ENCODE assay signal across 27 cellular contexts in genomic region chr5:151688406-151688805, GRCh38. TPM values are rescaled to one million over a fixed set of nuclear protein-coding genes. Genes with fewer than 3 reads are reported as not detected.
DNase-seq lines count a peak whose midpoint lies in the region; ATAC-seq and TF ChIP-seq lines count a peak whose summit lies in the region.
"Had no signal": no experiment of that assay in that cellular context is flagged by ENCODE, and none has a peak within 500 bp of the region (broad histone marks: within the 10 kb centered on the region; RNA-seq: fewer than 3 reads in every experiment).

No MANE protein-coding gene starts in this region.

- no peaks in the 10 kb centered on the region for H3K27me3 Mint-ChIP-seq in endodermal cell (ENCODE audit: insufficient read depth)

- no peak overlapping the region for H3K14ac ChIP-seq in trophoblast cell (ENCODE audit: low read length)

- DNase-seq in adrenal gland (peak in 2 of 7 donors; percentile 12 to 41), endodermal cell (peak; percentile 22), trophoblast cell (no peak), upper lobe of left lung (no peak), GDM1 (lab: John Stamatoyannopoulos, UW) (no peak)
- DNase-seq: activated CD4-positive, alpha-beta T cell treated with anti-CD3 and anti-CD28 coated beads, Interleukin-2, amount 50 U/mL, for 1 hour; activated CD4-positive, CD25-positive, alpha-beta regulatory T cell; activated CD8-positive, alpha-beta memory T cell treated with anti-CD3 and anti-CD28 coated beads, Interleukin-2, amount 10 ng/mL, durations not matched to agents 7 days and 5 days; activated gamma-delta T cell; activated naive CD8-positive, alpha-beta T cell treated with anti-CD3 and anti-CD28 coated beads for 36 hours; activated T-cell treated with anti-CD3 and anti-CD28 coated beads, Interleukin-2, amount 50 U/mL, for 4 hours; aorta; caudate nucleus; glutamatergic neuron; left lung; midbrain; naive thymus-derived CD4-positive, alpha-beta T cell; NCI-H1048; NCI-H1694; NCI-H82; stimulated activated CD4-positive, alpha-beta T cell treated with anti-CD3 and anti-CD28 coated beads, Interleukin-2, amount 100 ng/mL, for 24 hours; stimulated activated naive CD8-positive, alpha-beta T cell treated with anti-CD3 and anti-CD28 coated beads, Interleukin-15, amount 100 ng/mL, for 72 hours; T-helper 1 cell; thyroid gland had no signal

- TF ChIP-seq EP300 in upper lobe of left lung (IDR thresholded peaks at IDR 0.05), result no peak

- no peaks in the 10 kb centered on the region for H3K9me3 Mint-ChIP-seq in endodermal cell
- H3K9me3 Mint-ChIP-seq: activated naive CD8-positive, alpha-beta T cell treated with anti-CD3 and anti-CD28 coated beads for 36 hours; activated T-cell treated with anti-CD3 and anti-CD28 coated beads, Interleukin-2, amount 50 U/mL, for 4 hours; naive thymus-derived CD4-positive, alpha-beta T cell; stimulated activated naive CD8-positive, alpha-beta T cell treated with anti-CD3 and anti-CD28 coated beads, Interleukin-15, amount 100 ng/mL, for 72 hours had no signal

- H3K79me1 ChIP-seq in trophoblast cell (ENCODE audit: low read length), result peaks cover 19% of the 10 kb centered on the region

- WGBS in adrenal gland, 4 donors, result 89 to 100% (median 95%) methylated on average over 3 of the region's 3 CpGs
- 92 to 100% methylated on average over 2 to 3 of the region's 3 CpGs for WGBS in endodermal cell (ENCODE audit: insufficient coverage in 1 of 2, insufficient read length in 1 of 2), 2 experiments
- WGBS in trophoblast cell (ENCODE audit: extremely low coverage, insufficient coverage, insufficient read length), result no CpG with 5 or more reads among the region's 3 CpGs
- 86 to 88% methylated on average over 3 of the region's 3 CpGs for WGBS in upper lobe of left lung, 2 donors

- H2BK120ac ChIP-seq in trophoblast cell (ENCODE audit: insufficient read depth, low read length, poor library complexity), result peak overlapping the region; percentile 43

- TF ChIP-seq POLR2A in adrenal gland (IDR thresholded peaks at IDR 0.05) (no peak), upper lobe of left lung (IDR thresholded peaks at IDR 0.05) (no peak)

- H3K27ac ChIP-seq in adrenal gland (peak overlapping the region in 3 of 5 donors; percentile 21 to 86 (median 85)), endodermal cell (ENCODE audit: low read depth, low read length) (no peak overlapping the region), trophoblast cell (ENCODE audit: low read depth, low read length) (no peak overlapping the region), upper lobe of left lung (peak overlapping the region in 3 of 4 donors; percentile 4 to 91 (median 88))

- TF ChIP-seq CTCF in adrenal gland (IDR thresholded peaks at IDR 0.05), result no peak
- no peak for TF ChIP-seq CTCF in endodermal cell (conservative IDR thresholded peaks at IDR 0.05)
- no peak for TF ChIP-seq CTCF in upper lobe of left lung (IDR thresholded peaks at IDR 0.05)

- no peak overlapping the region for H3K27ac Mint-ChIP-seq in endodermal cell
- H3K27ac Mint-ChIP-seq: activated CD8-positive, alpha-beta memory T cell treated with anti-CD3 and anti-CD28 coated beads, Interleukin-2, amount 10 ng/mL, durations not matched to agents 7 days and 5 days; activated naive CD8-positive, alpha-beta T cell treated with anti-CD3 and anti-CD28 coated beads for 36 hours; naive thymus-derived CD4-positive, alpha-beta T cell had no signal

- no peak overlapping the region for H3K4ac ChIP-seq in trophoblast cell (ENCODE audit: low read depth, low read length)

- H3K4me2 ChIP-seq in trophoblast cell (ENCODE audit: low read length), result no peak overlapping the region

- H3K18ac ChIP-seq in trophoblast cell (ENCODE audit: low read length), result no peak overlapping the region

- ATAC-seq in upper lobe of left lung (ENCODE audit: low FRiP score in 2 of 2), result no peak
- ATAC-seq in GM21717 (IDR thresholded peaks at IDR 0.05; ENCODE audit: unreplicated experiment), result no peak
- no peak for ATAC-seq in HG03139 (IDR thresholded peaks at IDR 0.05; ENCODE audit: unreplicated experiment)
- ATAC-seq: activated CD8-positive, alpha-beta memory T cell treated with anti-CD3 and anti-CD28 coated beads, Interleukin-2, amount 10 ng/mL, durations not matched to agents 7 days and 5 days; activated T-cell treated with anti-CD3 and anti-CD28 coated beads, Interleukin-2, amount 50 U/mL, for 4 hours; left lung; naive thymus-derived CD4-positive, alpha-beta T cell; stimulated activated naive CD8-positive, alpha-beta T cell treated with anti-CD3 and anti-CD28 coated beads, Interleukin-15, amount 100 ng/mL, for 72 hours had no signal

- peaks cover 13% of the 10 kb centered on the region for H3K79me2 ChIP-seq in trophoblast cell (ENCODE audit: control insufficient read depth, insufficient read depth, low read length, poor library complexity)

- no peak overlapping the region for H2AK5ac ChIP-seq in trophoblast cell (ENCODE audit: low read length)

- H3K4me1 ChIP-seq in adrenal gland (replicated peaks in 1 of 2), result peaks cover 23 to 27% of the 10 kb centered on the region in 2 donors
- peaks cover 14% of the 10 kb centered on the region for H3K4me1 ChIP-seq in endodermal cell (ENCODE audit: control insufficient read depth, insufficient read depth, low read length)
- H3K4me1 ChIP-seq in trophoblast cell (ENCODE audit: control insufficient read depth in 1 of 2, insufficient read depth in 2 of 2, low read length in 2 of 2), result peaks cover 4 to 7% of the 10 kb centered on the region in 2 experiments
- peaks cover 16 to 29% (median 19%) of the 10 kb centered on the region in 4 donors for H3K4me1 ChIP-seq in upper lobe of left lung

- H3K4me3 ChIP-seq in adrenal gland (no peak overlapping the region), endodermal cell (ENCODE audit: low read length) (no peak overlapping the region), trophoblast cell (ENCODE audit: low read depth, low read length) (no peak overlapping the region), upper lobe of left lung (no peak overlapping the region)
- H3K4me3 ChIP-seq: BLaER1 treated with 17β-estradiol and CSF1 and Interleukin-3, amounts not matched to agents 10 nM and 100 nM; left lung; thyroid gland had no signal

- H3K36me3 ChIP-seq in adrenal gland (replicated peaks in 1 of 2) (peaks cover 0 to 6% of the 10 kb centered on the region in 2 donors), endodermal cell (ENCODE audit: control insufficient read depth, insufficient read depth, low read length) (peaks cover 8% of the 10 kb centered on the region), trophoblast cell (ENCODE audit: control insufficient read depth in 1 of 2, insufficient read depth in 2 of 2, low read length in 2 of 2) (peaks cover 0 to 3% of the 10 kb centered on the region in 2 experiments), upper lobe of left lung (no peaks in the 10 kb centered on the region)
- H3K36me3 ChIP-seq: BLaER1 treated with 17β-estradiol and CSF1 and Interleukin-3, amounts not matched to agents 10 nM and 100 nM; left lung; thyroid gland had no signal

- peaks cover 5% of the 10 kb centered on the region for H3K36me3 Mint-ChIP-seq in endodermal cell (ENCODE audit: low read depth)
- H3K36me3 Mint-ChIP-seq: activated CD8-positive, alpha-beta memory T cell treated with anti-CD3 and anti-CD28 coated beads, Interleukin-2, amount 10 ng/mL, durations not matched to agents 7 days and 5 days; activated naive CD8-positive, alpha-beta T cell treated with anti-CD3 and anti-CD28 coated beads for 36 hours; naive thymus-derived CD4-positive, alpha-beta T cell had no signal

- H3K27me3 ChIP-seq in adrenal gland, result no peaks in the 10 kb centered on the region
- no peaks in the 10 kb centered on the region for H3K27me3 ChIP-seq in endodermal cell (ENCODE audit: control insufficient read depth, insufficient read depth, low read length, poor library complexity, severe bottlenecking)
- H3K27me3 ChIP-seq in trophoblast cell (ENCODE audit: insufficient read depth, low read length), result no peaks in the 10 kb centered on the region
- no peaks in the 10 kb centered on the region for H3K27me3 ChIP-seq in upper lobe of left lung
- H3K27me3 ChIP-seq: thyroid gland had no signal

- H3K4me1 Mint-ChIP-seq in endodermal cell, result peaks cover 29% of the 10 kb centered on the region

- no peak overlapping the region for H4K12ac ChIP-seq in trophoblast cell (ENCODE audit: low read depth, low read length)

- H3K4me3 Mint-ChIP-seq in endodermal cell, result no peak overlapping the region
- H3K4me3 Mint-ChIP-seq: activated CD8-positive, alpha-beta memory T cell treated with anti-CD3 and anti-CD28 coated beads, Interleukin-2, amount 10 ng/mL, durations not matched to agents 7 days and 5 days; activated naive CD8-positive, alpha-beta T cell treated with anti-CD3 and anti-CD28 coated beads for 36 hours; activated T-cell treated with anti-CD3 and anti-CD28 coated beads, Interleukin-2, amount 50 U/mL, for 4 hours; naive thymus-derived CD4-positive, alpha-beta T cell; stimulated activated naive CD8-positive, alpha-beta T cell treated with anti-CD3 and anti-CD28 coated beads, Interleukin-15, amount 100 ng/mL, for 72 hours had no signal

- H3K23ac ChIP-seq in trophoblast cell (ENCODE audit: low read length), result no peak overlapping the region

- H2AFZ ChIP-seq in trophoblast cell (ENCODE audit: insufficient read depth, low read length, poor library complexity), result no peak overlapping the region

- H3K9ac ChIP-seq in endodermal cell (ENCODE audit: extremely low read depth, low read length, poor library complexity, severe bottlenecking), result no peak overlapping the region
- no peak overlapping the region for H3K9ac ChIP-seq in trophoblast cell (ENCODE audit: low read length)
- H3K9ac ChIP-seq: BLaER1 treated with 17β-estradiol and CSF1 and Interleukin-3, amounts not matched to agents 10 nM and 100 nM had no signal

- intact Hi-C loops in adrenal gland (cut with DNase I), result no loop called here

- no peaks in the 10 kb centered on the region for H3K9me3 ChIP-seq in adrenal gland (replicated peaks in 1 of 3)
- no peaks in the 10 kb centered on the region for H3K9me3 ChIP-seq in endodermal cell (ENCODE audit: control insufficient read depth, low read length)
- H3K9me3 ChIP-seq in trophoblast cell (ENCODE audit: insufficient read depth, low read depth, low read length), result no peaks in the 10 kb centered on the region
- H3K9me3 ChIP-seq in upper lobe of left lung, result no peaks in the 10 kb centered on the region
- H3K9me3 ChIP-seq: BLaER1 treated with 17β-estradiol and CSF1 and Interleukin-3, amounts not matched to agents 10 nM and 100 nM; left lung; thyroid gland had no signal

- H2BK12ac ChIP-seq in trophoblast cell (ENCODE audit: low read length), result no peak overlapping the region

- H4K91ac ChIP-seq in trophoblast cell (ENCODE audit: low read depth, low read length), result no peak overlapping the region

- H4K8ac ChIP-seq in trophoblast cell (ENCODE audit: low read depth, low read length), result no peak overlapping the region

- no peak overlapping the region for H2BK5ac ChIP-seq in trophoblast cell (ENCODE audit: low read depth, low read length, poor library complexity)

RNA-seq across cellular contexts. Expression of gene SPARC, which starts 1.7 kb away (rescaled TPM):
- total RNA-seq in adrenal gland (1,000 to 10,000 TPM in 4 of 8 donors, 100 to 1,000 TPM in 4; 478 to 3,013 (median 1,213) TPM), endodermal cell (100 to 1,000 TPM; 523 to 643 TPM), upper lobe of left lung (1,000 to 10,000 TPM in 1 of 6 donors, 100 to 1,000 TPM in 5; 234 to 1,553 (median 581) TPM)
- polyA plus RNA-seq in adrenal gland, result 1,000 to 10,000 TPM in 1 of 3 donors, 100 to 1,000 TPM in 2; 145 to 2,674 (median 298) TPM
- 610 TPM for polyA plus RNA-seq in endodermal cell (2013, experiment 1 of 2)
- 610 TPM for polyA plus RNA-seq in endodermal cell (2013, experiment 2 of 2)
- 1,673 and 1,689 TPM in 2 replicates for polyA plus RNA-seq in trophoblast cell (2013)

Comparison
In these comparisons a context has a peak if more than half of its experiments do, and no peak if none do; other contexts are left out.
1. H3K27ac ChIP-seq: peak in adrenal gland (3 of 5) and upper lobe of left lung (3 of 4); none in endodermal cell (single experiment) and trophoblast cell (single experiment).